ENCODE assay signal across 20 cellular contexts in genomic region chr12:2451025-2451424, GRCh38.
DNase-seq lines count a peak whose midpoint lies in the region; FAIRE-seq and TF ChIP-seq lines count a peak whose summit lies in the region.
"Had no signal": no experiment of that assay in that cellular context is flagged by ENCODE, and none has a peak within 500 bp of the region (broad histone marks: within the 10 kb centered on the region; RNA-seq: fewer than 3 reads in every experiment).

No MANE protein-coding gene starts in this region.

- no peaks in the 10 kb centered on the region for H3K36me3 Mint-ChIP-seq in astrocyte (ENCODE audit: low read depth, unreplicated experiment)

- H3K4me1 ChIP-seq in GM23248 (ENCODE audit: insufficient read depth) (peaks cover 10% of the 10 kb centered on the region; the same call in 1 of the 2 replicates), astrocyte (ENCODE audit: insufficient read depth, low read length) (no peaks in the 10 kb centered on the region)
- H3K4me1 ChIP-seq: SJSA1 had no signal

- H4K20me1 ChIP-seq in GM23248 (ENCODE audit: insufficient read depth) (no peaks in the 10 kb centered on the region), astrocyte (ENCODE audit: insufficient read depth, low read length) (peaks cover 5% of the 10 kb centered on the region)

- H3K36me3 ChIP-seq in GM23248 (ENCODE audit: low read depth) (no peaks in the 10 kb centered on the region), astrocyte (ENCODE audit: insufficient read depth, low read length) (no peaks in the 10 kb centered on the region)
- H3K36me3 ChIP-seq: SJSA1 had no signal

- H3K9me3 ChIP-seq in AG04450 (ENCODE audit: control insufficient read depth, insufficient read depth, low read length) (no peaks in the 10 kb centered on the region), GM23248 (ENCODE audit: low read depth) (no peaks in the 10 kb centered on the region), astrocyte (ENCODE audit: insufficient read depth, low read depth, low read length) (no peaks in the 10 kb centered on the region)
- H3K9me3 ChIP-seq: SJSA1 had no signal

- DNase-seq in AG04450 (ENCODE audit: low read depth, low spot score) (peak; percentile 10), GM23248 (peak; percentile 18), astrocyte (ENCODE audit: low read depth) (peak; percentile 44), iris pigment epithelial cell (ENCODE audit: low read depth) (peak; percentile 28), NCI-H2171 treated with DMSO at 0.1 percent for 48 hours (lab: John Stamatoyannopoulos, UW) (no peak), islet precursor cell (no peak), amygdala (lab: John Stamatoyannopoulos, UW) (no peak), hypothalamus (lab: John Stamatoyannopoulos, UW) (no peak)
- DNase-seq: CD4-positive, alpha-beta T cell; DND-41; H7; NCI-H1105 treated with DMSO at 0.1 percent for 48 hours; NCI-H187; NCI-H446; NCI-H748 treated with DMSO at 0.1 percent for 48 hours; RPMI8226 had no signal

- H3K27ac ChIP-seq in AG04450 (ENCODE audit: low read depth, low read length) (no peak overlapping the region), GM23248 (no peak overlapping the region), astrocyte (ENCODE audit: low read depth, low read length) (no peak overlapping the region)
- H3K27ac ChIP-seq: SJSA1 had no signal

- H3K9ac ChIP-seq in GM23248, result no peak overlapping the region
- no peak overlapping the region for H3K9ac ChIP-seq in astrocyte (ENCODE audit: low read length)

- in situ Hi-C loops in GM23248 (cut with MboI), result no loop called here

- no peak overlapping the region for H3K27ac Mint-ChIP-seq in astrocyte (ENCODE audit: unreplicated experiment)
- H3K27ac Mint-ChIP-seq: B cell; CD4-positive, alpha-beta T cell had no signal

- no peaks in the 10 kb centered on the region for H3F3A ChIP-seq in GM23248 (ENCODE audit: insufficient read depth)

- peaks cover 28% of the 10 kb centered on the region for H3K27me3 Mint-ChIP-seq in astrocyte (ENCODE audit: low read depth, unreplicated experiment)
- H3K27me3 Mint-ChIP-seq: B cell; CD4-positive, alpha-beta T cell had no signal

- CTCF ChIA-PET in AG04450 (lab: Charles Lee), result no interaction called here

- H3K9me3 Mint-ChIP-seq in astrocyte (ENCODE audit: unreplicated experiment), result peaks cover 1% of the 10 kb centered on the region
- H3K9me3 Mint-ChIP-seq: CD4-positive, alpha-beta T cell had no signal

- no peak for FAIRE-seq in astrocyte (lab: Jason Lieb, UNC)
- FAIRE-seq: A204.1, HepG2 had no signal

- H2AFZ ChIP-seq in GM23248 (no peak overlapping the region), astrocyte (ENCODE audit: low read depth, low read length) (no peak overlapping the region)

- no peak overlapping the region for H3K4me3 ChIP-seq in AG04450 (ENCODE audit: low read depth, low read length)
- no peak overlapping the region for H3K4me3 ChIP-seq in GM23248
- no peak overlapping the region for H3K4me3 ChIP-seq in astrocyte (ENCODE audit: insufficient read depth, low read depth, low read length)
- H3K4me3 ChIP-seq: SJSA1 had no signal

- no peaks in the 10 kb centered on the region for H3K4me1 Mint-ChIP-seq in astrocyte (ENCODE audit: low read depth, unreplicated experiment)
- H3K4me1 Mint-ChIP-seq: B cell had no signal

- H3K79me2 ChIP-seq in GM23248 (ENCODE audit: insufficient read depth), result no peaks in the 10 kb centered on the region
- H3K79me2 ChIP-seq in astrocyte (ENCODE audit: insufficient read depth, low read length), result no peaks in the 10 kb centered on the region

- no peaks in the 10 kb centered on the region for H3K27me3 ChIP-seq in AG04450 (ENCODE audit: control insufficient read depth, insufficient read depth, low read length)
- no peaks in the 10 kb centered on the region for H3K27me3 ChIP-seq in GM23248 (replicated peaks; ENCODE audit: insufficient read depth)
- H3K27me3 ChIP-seq in astrocyte (ENCODE audit: insufficient read depth, low read length), result no peaks in the 10 kb centered on the region
- H3K27me3 ChIP-seq: SJSA1 had no signal

- WGBS in GM23248 (ENCODE audit: low coverage in 1 of 2, low lambda C conversion rate in 2 of 2, missing lambda C conversion rate in 2 of 2), 2 experiments, result 76 to 77% methylated on average over 4 of the region's 4 CpGs

- POLR2A ChIA-PET in AG04450 (lab: Yijun Ruan, JAX), result interaction anchor here (0.7 kb wide), 1 partner anchor 196 kb away, joined by 3 read pairs; no protein-coding TSS in a partner anchor

- H3K9me2 ChIP-seq in GM23248 (ENCODE audit: insufficient read depth), result no peaks in the 10 kb centered on the region

- TF ChIP-seq CTCF in AG04450 (IDR thresholded peaks at IDR 0.05; ENCODE audit: low read depth, low read length), result no peak
- no peak for TF ChIP-seq CTCF in astrocyte (IDR thresholded peaks at IDR 0.05; ENCODE audit: insufficient read depth, low read depth, low read length)

- H3K4me2 ChIP-seq in GM23248 (ENCODE audit: unreplicated experiment) (no peak overlapping the region), astrocyte (ENCODE audit: low read length) (peak overlapping the region; percentile 13)

- no peak overlapping the region for H3K4me3 Mint-ChIP-seq in astrocyte (ENCODE audit: unreplicated experiment)
- H3K4me3 Mint-ChIP-seq: B cell; CD4-positive, alpha-beta T cell had no signal

Comparison
In these comparisons a context has a peak if more than half of its experiments do, and no peak if none do; other contexts are left out.
1. DNase-seq: peak in AG04450 (single experiment), GM23248 (single experiment), astrocyte (single experiment) and iris pigment epithelial cell (single experiment); none in NCI-H2171 treated with DMSO at 0.1 percent for 48 hours (single experiment), islet precursor cell (single experiment), amygdala (0 of 56) and hypothalamus (0 of 51).